1 cellular context compared by ENCODE assay signal in the genomic region with DNA sequence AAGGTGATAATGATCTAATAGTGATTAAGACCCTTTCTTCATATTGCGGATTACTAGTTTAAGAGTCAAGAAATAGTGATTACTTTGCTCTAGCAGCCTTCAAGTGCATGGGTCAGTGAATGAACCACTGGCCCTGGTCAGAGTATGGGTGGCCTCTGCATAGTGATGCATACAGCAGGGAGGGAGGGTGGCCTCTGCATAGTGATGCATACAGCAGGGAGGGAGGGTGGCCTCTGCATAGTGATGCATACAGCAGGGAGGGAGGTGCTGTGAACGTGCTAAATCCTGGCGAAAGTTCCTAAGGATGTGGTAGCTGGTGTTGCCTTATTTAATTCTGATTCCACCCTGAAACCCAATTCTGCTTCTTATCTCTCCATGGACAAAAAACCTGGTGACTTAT.
TF ChIP-seq lines count a peak whose summit lies in the region.

No MANE protein-coding gene starts in this region.

TF ChIP-seq in GM23338, 12 proteins besides CTCF, POLR2A, EP300 and RAD21 (continued from another document):
- TF ChIP-seq, protein P1, sequence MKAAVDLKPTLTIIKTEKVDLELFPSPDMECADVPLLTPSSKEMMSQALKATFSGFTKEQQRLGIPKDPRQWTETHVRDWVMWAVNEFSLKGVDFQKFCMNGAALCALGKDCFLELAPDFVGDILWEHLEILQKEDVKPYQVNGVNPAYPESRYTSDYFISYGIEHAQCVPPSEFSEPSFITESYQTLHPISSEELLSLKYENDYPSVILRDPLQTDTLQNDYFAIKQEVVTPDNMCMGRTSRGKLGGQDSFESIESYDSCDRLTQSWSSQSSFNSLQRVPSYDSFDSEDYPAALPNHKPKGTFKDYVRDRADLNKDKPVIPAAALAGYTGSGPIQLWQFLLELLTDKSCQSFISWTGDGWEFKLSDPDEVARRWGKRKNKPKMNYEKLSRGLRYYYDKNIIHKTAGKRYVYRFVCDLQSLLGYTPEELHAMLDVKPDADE (IDR thresholded peaks at IDR 0.05), result no peak
- TF ChIP-seq EZH2 (IDR thresholded peaks at IDR 0.05; ENCODE audit: low read depth, unreplicated experiment) (no peak), JUNB (IDR thresholded peaks at IDR 0.05; ENCODE audit: unreplicated experiment) (no peak), ZNF114 (CRISPR knock-in tag; IDR thresholded peaks at IDR 0.05) (no peak), NANOG (IDR thresholded peaks at IDR 0.05; ENCODE audit: borderline replicate concordance) (no peak), EZH2phosphoT487 (IDR thresholded peaks at IDR 0.05; ENCODE audit: unreplicated experiment) (no peak), ZNF331 (CRISPR knock-in tag; IDR thresholded peaks at IDR 0.05; ENCODE audit: low read depth) (no peak), POLR2AphosphoS5 (IDR thresholded peaks at IDR 0.05; ENCODE audit: low read depth) (no peak)
- TF ChIP-seq, protein P2, sequence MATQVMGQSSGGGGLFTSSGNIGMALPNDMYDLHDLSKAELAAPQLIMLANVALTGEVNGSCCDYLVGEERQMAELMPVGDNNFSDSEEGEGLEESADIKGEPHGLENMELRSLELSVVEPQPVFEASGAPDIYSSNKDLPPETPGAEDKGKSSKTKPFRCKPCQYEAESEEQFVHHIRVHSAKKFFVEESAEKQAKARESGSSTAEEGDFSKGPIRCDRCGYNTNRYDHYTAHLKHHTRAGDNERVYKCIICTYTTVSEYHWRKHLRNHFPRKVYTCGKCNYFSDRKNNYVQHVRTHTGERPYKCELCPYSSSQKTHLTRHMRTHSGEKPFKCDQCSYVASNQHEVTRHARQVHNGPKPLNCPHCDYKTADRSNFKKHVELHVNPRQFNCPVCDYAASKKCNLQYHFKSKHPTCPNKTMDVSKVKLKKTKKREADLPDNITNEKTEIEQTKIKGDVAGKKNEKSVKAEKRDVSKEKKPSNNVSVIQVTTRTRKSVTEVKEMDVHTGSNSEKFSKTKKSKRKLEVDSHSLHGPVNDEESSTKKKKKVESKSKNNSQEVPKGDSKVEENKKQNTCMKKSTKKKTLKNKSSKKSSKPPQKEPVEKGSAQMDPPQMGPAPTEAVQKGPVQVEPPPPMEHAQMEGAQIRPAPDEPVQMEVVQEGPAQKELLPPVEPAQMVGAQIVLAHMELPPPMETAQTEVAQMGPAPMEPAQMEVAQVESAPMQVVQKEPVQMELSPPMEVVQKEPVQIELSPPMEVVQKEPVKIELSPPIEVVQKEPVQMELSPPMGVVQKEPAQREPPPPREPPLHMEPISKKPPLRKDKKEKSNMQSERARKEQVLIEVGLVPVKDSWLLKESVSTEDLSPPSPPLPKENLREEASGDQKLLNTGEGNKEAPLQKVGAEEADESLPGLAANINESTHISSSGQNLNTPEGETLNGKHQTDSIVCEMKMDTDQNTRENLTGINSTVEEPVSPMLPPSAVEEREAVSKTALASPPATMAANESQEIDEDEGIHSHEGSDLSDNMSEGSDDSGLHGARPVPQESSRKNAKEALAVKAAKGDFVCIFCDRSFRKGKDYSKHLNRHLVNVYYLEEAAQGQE (IDR thresholded peaks at IDR 0.05; ENCODE audit: unreplicated experiment), result no peak
- TF ChIP-seq, protein P3, sequence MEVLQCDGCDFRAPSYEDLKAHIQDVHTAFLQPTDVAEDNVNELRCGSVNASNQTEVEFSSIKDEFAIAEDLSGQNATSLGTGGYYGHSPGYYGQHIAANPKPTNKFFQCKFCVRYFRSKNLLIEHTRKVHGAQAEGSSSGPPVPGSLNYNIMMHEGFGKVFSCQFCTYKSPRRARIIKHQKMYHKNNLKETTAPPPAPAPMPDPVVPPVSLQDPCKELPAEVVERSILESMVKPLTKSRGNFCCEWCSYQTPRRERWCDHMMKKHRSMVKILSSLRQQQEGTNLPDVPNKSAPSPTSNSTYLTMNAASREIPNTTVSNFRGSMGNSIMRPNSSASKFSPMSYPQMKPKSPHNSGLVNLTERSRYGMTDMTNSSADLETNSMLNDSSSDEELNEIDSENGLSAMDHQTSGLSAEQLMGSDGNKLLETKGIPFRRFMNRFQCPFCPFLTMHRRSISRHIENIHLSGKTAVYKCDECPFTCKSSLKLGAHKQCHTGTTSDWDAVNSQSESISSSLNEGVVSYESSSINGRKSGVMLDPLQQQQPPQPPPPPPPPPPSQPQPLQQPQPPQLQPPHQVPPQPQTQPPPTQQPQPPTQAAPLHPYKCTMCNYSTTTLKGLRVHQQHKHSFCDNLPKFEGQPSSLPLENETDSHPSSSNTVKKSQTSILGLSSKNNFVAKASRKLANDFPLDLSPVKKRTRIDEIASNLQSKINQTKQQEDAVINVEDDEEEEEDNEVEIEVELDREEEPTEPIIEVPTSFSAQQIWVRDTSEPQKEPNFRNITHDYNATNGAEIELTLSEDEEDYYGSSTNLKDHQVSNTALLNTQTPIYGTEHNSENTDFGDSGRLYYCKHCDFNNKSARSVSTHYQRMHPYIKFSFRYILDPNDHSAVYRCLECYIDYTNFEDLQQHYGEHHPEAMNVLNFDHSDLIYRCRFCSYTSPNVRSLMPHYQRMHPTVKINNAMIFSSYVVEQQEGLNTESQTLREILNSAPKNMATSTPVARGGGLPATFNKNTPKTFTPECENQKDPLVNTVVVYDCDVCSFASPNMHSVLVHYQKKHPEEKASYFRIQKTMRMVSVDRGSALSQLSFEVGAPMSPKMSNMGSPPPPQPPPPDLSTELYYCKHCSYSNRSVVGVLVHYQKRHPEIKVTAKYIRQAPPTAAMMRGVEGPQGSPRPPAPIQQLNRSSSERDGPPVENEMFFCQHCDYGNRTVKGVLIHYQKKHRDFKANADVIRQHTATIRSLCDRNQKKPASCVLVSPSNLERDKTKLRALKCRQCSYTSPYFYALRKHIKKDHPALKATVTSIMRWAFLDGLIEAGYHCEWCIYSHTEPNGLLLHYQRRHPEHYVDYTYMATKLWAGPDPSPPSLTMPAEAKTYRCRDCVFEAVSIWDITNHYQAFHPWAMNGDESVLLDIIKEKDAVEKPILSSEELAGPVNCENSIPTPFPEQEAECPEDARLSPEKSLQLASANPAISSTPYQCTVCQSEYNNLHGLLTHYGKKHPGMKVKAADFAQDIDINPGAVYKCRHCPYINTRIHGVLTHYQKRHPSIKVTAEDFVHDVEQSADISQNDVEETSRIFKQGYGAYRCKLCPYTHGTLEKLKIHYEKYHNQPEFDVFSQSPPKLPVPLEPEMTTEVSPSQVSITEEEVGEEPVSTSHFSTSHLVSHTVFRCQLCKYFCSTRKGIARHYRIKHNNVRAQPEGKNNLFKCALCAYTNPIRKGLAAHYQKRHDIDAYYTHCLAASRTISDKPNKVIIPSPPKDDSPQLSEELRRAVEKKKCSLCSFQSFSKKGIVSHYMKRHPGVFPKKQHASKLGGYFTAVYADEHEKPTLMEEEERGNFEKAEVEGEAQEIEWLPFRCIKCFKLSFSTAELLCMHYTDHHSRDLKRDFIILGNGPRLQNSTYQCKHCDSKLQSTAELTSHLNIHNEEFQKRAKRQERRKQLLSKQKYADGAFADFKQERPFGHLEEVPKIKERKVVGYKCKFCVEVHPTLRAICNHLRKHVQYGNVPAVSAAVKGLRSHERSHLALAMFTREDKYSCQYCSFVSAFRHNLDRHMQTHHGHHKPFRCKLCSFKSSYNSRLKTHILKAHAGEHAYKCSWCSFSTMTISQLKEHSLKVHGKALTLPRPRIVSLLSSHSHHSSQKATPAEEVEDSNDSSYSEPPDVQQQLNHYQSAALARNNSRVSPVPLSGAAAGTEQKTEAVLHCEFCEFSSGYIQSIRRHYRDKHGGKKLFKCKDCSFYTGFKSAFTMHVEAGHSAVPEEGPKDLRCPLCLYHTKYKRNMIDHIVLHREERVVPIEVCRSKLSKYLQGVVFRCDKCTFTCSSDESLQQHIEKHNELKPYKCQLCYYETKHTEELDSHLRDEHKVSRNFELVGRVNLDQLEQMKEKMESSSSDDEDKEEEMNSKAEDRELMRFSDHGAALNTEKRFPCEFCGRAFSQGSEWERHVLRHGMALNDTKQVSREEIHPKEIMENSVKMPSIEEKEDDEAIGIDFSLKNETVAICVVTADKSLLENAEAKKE (CRISPR knock-in tag; IDR thresholded peaks at IDR 0.05), result no peak
